35 cellular contexts compared by ENCODE assay signal in the genomic region with DNA sequence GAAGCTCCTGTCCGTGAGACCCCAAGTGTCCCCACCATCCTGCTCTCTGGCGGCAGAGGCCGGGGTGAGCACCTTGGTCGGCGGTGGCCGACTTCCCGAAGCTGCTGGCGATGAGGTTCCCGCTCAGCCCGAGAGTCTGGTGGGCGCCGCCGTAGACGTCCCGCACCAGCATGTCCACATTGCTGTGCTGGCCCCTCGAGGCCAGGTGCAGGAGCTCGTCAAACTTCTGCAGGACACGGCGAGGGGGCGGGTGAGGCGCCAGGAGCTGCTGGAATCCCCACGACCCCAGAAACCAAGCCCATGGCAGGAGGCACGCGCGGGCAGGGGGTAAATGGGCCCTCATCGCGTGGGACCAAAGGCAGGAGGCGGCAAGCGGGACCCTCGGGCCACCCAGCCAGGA. TPM values are rescaled to one million over a fixed set of nuclear protein-coding genes. Genes with fewer than 3 reads are reported as not detected.
"Had no signal": no experiment of that assay in that cellular context is flagged by ENCODE, and none has a peak within 500 bp of the region (broad histone marks: within the 10 kb centered on the region; RNA-seq: fewer than 3 reads in every experiment).

No MANE protein-coding gene starts in this region.

- H3K4me3 ChIP-seq: adrenal gland, ascending aorta, breast epithelium, cardiac muscle cell, esophagus squamous epithelium, gastroesophageal sphincter, heart right ventricle had no signal

- H3K9me3 ChIP-seq: adrenal gland, ascending aorta, breast epithelium, esophagus squamous epithelium, gastroesophageal sphincter, heart right ventricle had no signal

- H3K27ac ChIP-seq: adrenal gland, ascending aorta, breast epithelium, cardiac muscle cell, epithelial cell of prostate, esophagus squamous epithelium, gastroesophageal sphincter, heart right ventricle had no signal

- H3K4me1 ChIP-seq: breast epithelium had no signal

- FAIRE-seq: colon, endometrium, endothelial cell of umbilical vein had no signal

- ATAC-seq: activated CD4-positive, alpha-beta T cell treated with anti-CD3 and anti-CD28 coated beads for 36 hours; activated CD8-positive, alpha-beta memory T cell treated with anti-CD3 and anti-CD28 coated beads, Interleukin-2, amount 10 ng/mL, durations not matched to agents 7 days and 5 days; activated CD8-positive, alpha-beta T cell treated with anti-CD3 and anti-CD28 coated beads, Interleukin-2, amount 10 ng/mL, durations not matched to agents 7 days and 5 days; activated naive CD8-positive, alpha-beta T cell treated with anti-CD3 and anti-CD28 coated beads, Interleukin-2, amount 50 U/mL, for 24 hours; gastroesophageal sphincter; heart right ventricle had no signal

- DNase-seq: activated CD4-positive, alpha-beta memory T cell treated with anti-CD3 and anti-CD28 coated beads for 36 hours; activated CD4-positive, alpha-beta T cell treated with anti-CD3 and anti-CD28 coated beads for 36 hours; activated CD4-positive, alpha-beta T cell treated with anti-CD3 and anti-CD28 coated beads, Interleukin-2, amount 10 ng/mL, durations not matched to agents 24 days and 14 days; activated CD4-positive, CD25-positive, alpha-beta regulatory T cell; activated CD4-positive, CD25-positive, alpha-beta regulatory T cell treated with anti-CD3 and anti-CD28 coated beads, Interleukin-2, amount 50 U/mL, for 72 hours; activated CD8-positive, alpha-beta memory T cell treated with anti-CD3 and anti-CD28 coated beads, Interleukin-2, amount 10 ng/mL, durations not matched to agents 7 days and 5 days; activated CD8-positive, alpha-beta memory T cell treated with anti-CD3 and anti-CD28 coated beads, Interleukin-2, amount 50 U/mL, for 4 hours; activated CD8-positive, alpha-beta T cell treated with anti-CD3 and anti-CD28 coated beads, Interleukin-2, amount 10 ng/mL, durations not matched to agents 7 days and 5 days; activated effector memory CD4-positive, alpha-beta T cell treated with anti-CD3 and anti-CD28 coated beads, Interleukin-2, amount 50 U/mL, for 16 hours; activated naive CD4-positive, alpha-beta T cell treated with anti-CD3 and anti-CD28 coated beads for 36 hours; activated naive CD8-positive, alpha-beta T cell treated with anti-CD3 and anti-CD28 coated beads for 36 hours; activated naive CD8-positive, alpha-beta T cell treated with anti-CD3 and anti-CD28 coated beads, Interleukin-2, amount 50 U/mL, for 24 hours; activated T-cell treated with anti-CD3 and anti-CD28 coated beads, Interleukin-2, amount 50 U/mL, for 1 hour; activated T-cell treated with anti-CD3 and anti-CD28 coated beads, Interleukin-2, amount 50 U/mL, for 48 hours; adrenal gland; cortex of kidney; dermis blood vessel endothelial cell; effector CD8-positive, alpha-beta T cell; esophagus squamous epithelium; foreskin melanocyte; heart right ventricle; T-helper 2 cell had no signal

- H3K27me3 ChIP-seq: adrenal gland, ascending aorta, breast epithelium, cardiac muscle cell, esophagus squamous epithelium, gastroesophageal sphincter, heart right ventricle had no signal

RNA-seq across cellular contexts. Expression of gene HES5, which starts 10.3 kb away (rescaled TPM):
- total RNA-seq: activated CD4-positive, alpha-beta T cell treated with anti-CD3 and anti-CD28 coated beads, Interleukin-2, amount 10 ng/mL, durations not matched to agents 24 days and 14 days; activated CD8-positive, alpha-beta memory T cell treated with anti-CD3 and anti-CD28 coated beads, Interleukin-2, amount 10 ng/mL, durations not matched to agents 7 days and 5 days; activated CD8-positive, alpha-beta T cell treated with anti-CD3 and anti-CD28 coated beads, Interleukin-2, amount 10 ng/mL, durations not matched to agents 7 days and 5 days; activated naive CD4-positive, alpha-beta T cell treated with anti-CD3 and anti-CD28 coated beads for 36 hours; activated T-helper 1 cell treated with anti-CD3 and anti-CD28 coated beads, Interleukin-12 subunit alpha, Interleukin-12 subunit beta, Interleukin-2, Interleukin-4 antibody, amounts not matched to agents 30 ng/mL and 10 ng/mL and 1 ng/mL, durations not matched to agents 14 hours and 24 hours and 36 hours; activated T-helper 2 cell treated with anti-CD3 and anti-CD28 coated beads, Interferon-gamma antibody, Interleukin-2, Interleukin-4, amounts not matched to agents 10 μg/mL and 5 μg/mL and 100 μg/mL, durations not matched to agents 14 hours and 24 hours and 36 hours; adrenal gland; ascending aorta; breast epithelium; cardiac muscle cell; endothelial cell of umbilical vein; fibroblast of lung; gastroesophageal sphincter; glomerular endothelial cell; T-helper 1 cell treated with Interleukin-12 subunit alpha and Interleukin-12 subunit beta and Interleukin-4 antibody, amounts not matched to agents 30 ng/mL and 1 ng/mL, for 36 hours had no signal
- polyA plus RNA-seq: adrenal gland, cardiac muscle cell, fibroblast of lung had no signal

RNA-seq across cellular contexts. Expression of gene PLCH2, which starts 43.6 kb away (rescaled TPM):
- total RNA-seq: ascending aorta had no signal
